Comparison of ENCODE assay signal across 39 cellular contexts in genomic region chr15:55780292-55780691, GRCh38. TPM values are rescaled to one million over a fixed set of nuclear protein-coding genes. Genes with fewer than 3 reads are reported as not detected.
"Had no signal": no experiment of that assay in that cellular context is flagged by ENCODE, and none has a peak within 500 bp of the region (broad histone marks: within the 10 kb centered on the region; RNA-seq: fewer than 3 reads in every experiment).

No MANE protein-coding gene starts in this region.

- H3K4me1 ChIP-seq: adrenal gland, ascending aorta, body of pancreas, breast epithelium had no signal

- H3K27ac ChIP-seq: adrenal gland, ascending aorta, body of pancreas, brain microvascular endothelial cell, breast epithelium, cardiac muscle cell had no signal

- H3K27me3 ChIP-seq: adrenal gland, ascending aorta, body of pancreas, brain microvascular endothelial cell, breast epithelium, cardiac muscle cell had no signal

- H3K9me3 ChIP-seq: adrenal gland, ascending aorta, body of pancreas, breast epithelium had no signal

- H3K27ac Mint-ChIP-seq: activated naive CD4-positive, alpha-beta T cell treated with anti-CD3 and anti-CD28 coated beads for 36 hours; activated naive CD4-positive, alpha-beta T cell treated with anti-CD3 and anti-CD28 coated beads, Interleukin-2, amount 10 ng/mL, durations not matched to agents 7 days and 5 days; activated naive CD4-positive, alpha-beta T cell treated with anti-CD3 and anti-CD28 coated beads, Interleukin-2, amount 50 U/mL, for 24 hours; activated naive CD4-positive, alpha-beta T cell treated with anti-CD3 and anti-CD28 coated beads, Interleukin-2, amount 50 U/mL, for 72 hours; activated naive CD8-positive, alpha-beta T cell; activated naive CD8-positive, alpha-beta T cell treated with anti-CD3 and anti-CD28 coated beads for 36 hours; activated naive CD8-positive, alpha-beta T cell treated with anti-CD3 and anti-CD28 coated beads, Interleukin-2, amount 10 ng/mL, durations not matched to agents 7 days and 5 days; activated naive CD8-positive, alpha-beta T cell treated with anti-CD3 and anti-CD28 coated beads, Interleukin-2, amount 50 U/mL, for 24 hours; activated T-cell treated with anti-CD3 and anti-CD28 coated beads, Interleukin-2, amount 50 U/mL, for 24 hours; activated T-cell treated with anti-CD3 and anti-CD28 coated beads, Interleukin-2, amount 50 U/mL, for 72 hours; activated T-helper 1 cell treated with anti-CD3 and anti-CD28 coated beads, Interleukin-12 subunit alpha, Interleukin-12 subunit beta, Interleukin-2, Interleukin-4 antibody, amounts not matched to agents 30 ng/mL and 10 ng/mL and 1 ng/mL, durations not matched to agents 14 hours and 24 hours and 36 hours; activated T-helper 17 cell treated with anti-CD3 and anti-CD28 coated beads, Interleukin-2, amount 50 U/mL, for 72 hours; activated T-helper 2 cell treated with anti-CD3 and anti-CD28 coated beads, Interferon-gamma antibody, Interleukin-2, Interleukin-4, amounts not matched to agents 10 μg/mL and 5 μg/mL and 100 μg/mL, durations not matched to agents 14 hours and 24 hours and 36 hours; brain had no signal

- H3K36me3 ChIP-seq: adrenal gland, ascending aorta, brain microvascular endothelial cell, breast epithelium, cardiac muscle cell had no signal

- H3K27me3 Mint-ChIP-seq: activated T-helper 17 cell treated with anti-CD3 and anti-CD28 coated beads, Interleukin-2, amount 50 U/mL, for 72 hours had no signal

- DNase-seq: activated effector memory CD4-positive, alpha-beta T cell treated with anti-CD3 and anti-CD28 coated beads, Interleukin-2, amount 50 U/mL, for 16 hours; activated effector memory CD4-positive, alpha-beta T cell treated with Interleukin-2 at 50 U/mL for 16 hours; activated gamma-delta T cell; activated gamma-delta T cell treated with Interleukin-2 at 50 U/mL for 16 hours; activated naive CD4-positive, alpha-beta T cell; activated naive CD4-positive, alpha-beta T cell treated with anti-CD3 and anti-CD28 coated beads for 36 hours; activated naive CD4-positive, alpha-beta T cell treated with anti-CD3 and anti-CD28 coated beads, Interleukin-2, amount 10 ng/mL, durations not matched to agents 7 days and 5 days; activated naive CD4-positive, alpha-beta T cell treated with anti-CD3 and anti-CD28 coated beads, Interleukin-2, amount 50 U/mL, for 16 hours; activated naive CD4-positive, alpha-beta T cell treated with Interleukin-2 at 50 U/mL for 16 hours; activated naive CD8-positive, alpha-beta T cell treated with anti-CD3 and anti-CD28 coated beads for 36 hours; activated naive CD8-positive, alpha-beta T cell treated with anti-CD3 and anti-CD28 coated beads, Interleukin-2, amount 10 ng/mL, durations not matched to agents 7 days and 5 days; activated naive CD8-positive, alpha-beta T cell treated with anti-CD3 and anti-CD28 coated beads, Interleukin-2, amount 50 U/mL, for 24 hours; activated T-cell treated with anti-CD3 and anti-CD28 coated beads, Interleukin-2, amount 50 U/mL, for 24 hours; activated T-cell treated with anti-CD3 and anti-CD28 coated beads, Interleukin-2, amount 50 U/mL, for 4 hours; activated T-cell treated with anti-CD3 and anti-CD28 coated beads, Interleukin-2, amount 50 U/mL, for 48 hours; activated T-cell treated with anti-CD3 and anti-CD28 coated beads, Interleukin-2, amount 50 U/mL, for 72 hours; adrenal gland; amniotic stem cell; amygdala; anterior cingulate cortex; aorta; body of pancreas; brain microvascular endothelial cell; caudate nucleus; central memory CD4-positive, alpha-beta T cell; cerebellar nuclear complex had no signal

- FAIRE-seq: astrocyte, bronchial epithelial cell had no signal

- H3K4me1 Mint-ChIP-seq: activated naive CD4-positive, alpha-beta T cell treated with anti-CD3 and anti-CD28 coated beads, Interleukin-2, amount 10 ng/mL, durations not matched to agents 7 days and 5 days; activated naive CD4-positive, alpha-beta T cell treated with anti-CD3 and anti-CD28 coated beads, Interleukin-2, amount 50 U/mL, for 24 hours; activated naive CD8-positive, alpha-beta T cell treated with anti-CD3 and anti-CD28 coated beads for 36 hours; activated naive CD8-positive, alpha-beta T cell treated with anti-CD3 and anti-CD28 coated beads, Interleukin-2, amount 10 ng/mL, durations not matched to agents 7 days and 5 days; activated naive CD8-positive, alpha-beta T cell treated with anti-CD3 and anti-CD28 coated beads, Interleukin-2, amount 50 U/mL, for 24 hours; activated T-helper 17 cell treated with anti-CD3 and anti-CD28 coated beads, Interleukin-2, amount 50 U/mL, for 72 hours; central memory CD8-positive, alpha-beta T cell had no signal

- H3K4me3 ChIP-seq: adrenal gland, ascending aorta, body of pancreas, breast epithelium, cardiac muscle cell had no signal

- H3K4me3 Mint-ChIP-seq: activated naive CD4-positive, alpha-beta T cell treated with anti-CD3 and anti-CD28 coated beads for 36 hours; activated naive CD4-positive, alpha-beta T cell treated with anti-CD3 and anti-CD28 coated beads, Interleukin-2, amount 10 ng/mL, durations not matched to agents 7 days and 5 days; activated naive CD4-positive, alpha-beta T cell treated with anti-CD3 and anti-CD28 coated beads, Interleukin-2, amount 50 U/mL, for 24 hours; activated naive CD8-positive, alpha-beta T cell; activated naive CD8-positive, alpha-beta T cell treated with anti-CD3 and anti-CD28 coated beads for 36 hours; activated naive CD8-positive, alpha-beta T cell treated with anti-CD3 and anti-CD28 coated beads, Interleukin-2, amount 10 ng/mL, durations not matched to agents 7 days and 5 days; activated naive CD8-positive, alpha-beta T cell treated with anti-CD3 and anti-CD28 coated beads, Interleukin-2, amount 50 U/mL, for 24 hours; activated T-cell treated with anti-CD3 and anti-CD28 coated beads, Interleukin-2, amount 50 U/mL, for 24 hours; activated T-cell treated with anti-CD3 and anti-CD28 coated beads, Interleukin-2, amount 50 U/mL, for 4 hours; activated T-cell treated with anti-CD3 and anti-CD28 coated beads, Interleukin-2, amount 50 U/mL, for 72 hours; activated T-helper 1 cell treated with anti-CD3 and anti-CD28 coated beads, Interleukin-12 subunit alpha, Interleukin-12 subunit beta, Interleukin-2, Interleukin-4 antibody, amounts not matched to agents 30 ng/mL and 10 ng/mL and 1 ng/mL, durations not matched to agents 14 hours and 24 hours and 36 hours; activated T-helper 17 cell treated with anti-CD3 and anti-CD28 coated beads, Interleukin-2, amount 50 U/mL, for 72 hours; brain; central memory CD8-positive, alpha-beta T cell had no signal

- ATAC-seq: activated naive CD4-positive, alpha-beta T cell treated with anti-CD3 and anti-CD28 coated beads, Interleukin-2, amount 50 U/mL, for 72 hours; activated naive CD8-positive, alpha-beta T cell treated with anti-CD3 and anti-CD28 coated beads, Interleukin-2, amount 50 U/mL, for 24 hours; activated T-cell treated with anti-CD3 and anti-CD28 coated beads, Interleukin-2, amount 50 U/mL, for 4 hours; activated T-cell treated with anti-CD3 and anti-CD28 coated beads, Interleukin-2, amount 50 U/mL, for 72 hours; activated T-helper 17 cell treated with anti-CD3 and anti-CD28 coated beads, Interleukin-2, amount 50 U/mL, for 72 hours; body of pancreas had no signal

- H3K36me3 Mint-ChIP-seq: activated naive CD4-positive, alpha-beta T cell treated with anti-CD3 and anti-CD28 coated beads, Interleukin-2, amount 10 ng/mL, durations not matched to agents 7 days and 5 days; activated naive CD4-positive, alpha-beta T cell treated with anti-CD3 and anti-CD28 coated beads, Interleukin-2, amount 50 U/mL, for 24 hours; activated naive CD4-positive, alpha-beta T cell treated with anti-CD3 and anti-CD28 coated beads, Interleukin-2, amount 50 U/mL, for 72 hours; activated naive CD8-positive, alpha-beta T cell; activated naive CD8-positive, alpha-beta T cell treated with anti-CD3 and anti-CD28 coated beads for 36 hours; activated naive CD8-positive, alpha-beta T cell treated with anti-CD3 and anti-CD28 coated beads, Interleukin-2, amount 10 ng/mL, durations not matched to agents 7 days and 5 days; brain had no signal

RNA-seq across cellular contexts. Expression of gene PRTG, which starts 37.3 kb away (rescaled TPM):
- total RNA-seq: activated naive CD4-positive, alpha-beta T cell treated with anti-CD3 and anti-CD28 coated beads for 36 hours; activated naive CD4-positive, alpha-beta T cell treated with anti-CD3 and anti-CD28 coated beads, Interleukin-2, amount 50 U/mL, for 72 hours; activated naive CD8-positive, alpha-beta T cell treated with anti-CD3 and anti-CD28 coated beads for 36 hours; activated naive CD8-positive, alpha-beta T cell treated with anti-CD3 and anti-CD28 coated beads, Interleukin-2, amount 10 ng/mL, durations not matched to agents 7 days and 5 days; activated T-cell treated with anti-CD3 and anti-CD28 coated beads, Interleukin-2, amount 50 U/mL, for 4 hours; activated T-helper 1 cell treated with anti-CD3 and anti-CD28 coated beads, Interleukin-12 subunit alpha, Interleukin-12 subunit beta, Interleukin-2, Interleukin-4 antibody, amounts not matched to agents 30 ng/mL and 10 ng/mL and 1 ng/mL, durations not matched to agents 14 hours and 24 hours and 36 hours; activated T-helper 17 cell treated with anti-CD3 and anti-CD28 coated beads, Interleukin-2, amount 50 U/mL, for 72 hours had no signal
